In genomic region chr17:82103588-82104451, GRCh38 we compare ENCODE assay signal across 9 cellular contexts. TPM values are rescaled to one million over a fixed set of nuclear protein-coding genes. Genes with fewer than 3 reads are reported as not detected.
DNase-seq lines count a peak whose midpoint lies in the region; ATAC-seq, FAIRE-seq and TF ChIP-seq lines count a peak whose summit lies in the region.
"Had no signal": no experiment of that assay in that cellular context is flagged by ENCODE, and none has a peak within 500 bp of the region (broad histone marks: within the 10 kb centered on the region; RNA-seq: fewer than 3 reads in every experiment).

No MANE protein-coding gene starts in this region.

- intact Hi-C loops in kidney (cut with DNase I): no loop called here

- no peak overlapping the region for H3K4me3 ChIP-seq in HUES48 (ENCODE audit: low read depth, low read length)
- no peak overlapping the region for H3K4me3 ChIP-seq in kidney (ENCODE audit: low read length in 2 of 2)
- H3K4me3 ChIP-seq in smooth muscle cell: no peak overlapping the region

- 22% methylated on average over 24 of the region's 24 CpGs for WGBS in smooth muscle cell (ENCODE audit: low lambda C conversion rate)

- FAIRE-seq in kidney (lab: Jason Lieb, UNC): no peak

- H2AFZ ChIP-seq in smooth muscle cell (ENCODE audit: low read depth): no peak overlapping the region

- no peak for ATAC-seq in stimulated activated effector memory CD8-positive, alpha-beta T cell treated with anti-CD3 and anti-CD28 coated beads, Interleukin-12 subunit alpha, Interleukin-12 subunit beta, amount 100 ng/mL, for 72 hours

- H3K9ac ChIP-seq in HUES48 (ENCODE audit: low read depth, low read length): no peak overlapping the region
- H3K9ac ChIP-seq in kidney (ENCODE audit: low read length in 2 of 2): peak overlapping the region in 1 of 2 donors; percentile 40
- no peak overlapping the region for H3K9ac ChIP-seq in smooth muscle cell (ENCODE audit: low read depth)

- H3K9me3 Mint-ChIP-seq in brain: peaks cover 0 to 3% (median 0%) of the 10 kb centered on the region in 5 experiments
- no peaks in the 10 kb centered on the region for H3K9me3 Mint-ChIP-seq in stimulated activated effector memory CD8-positive, alpha-beta T cell treated with anti-CD3 and anti-CD28 coated beads, Interleukin-12 subunit alpha, Interleukin-12 subunit beta, amount 100 ng/mL, for 72 hours

- no peaks in the 10 kb centered on the region for H4K20me1 ChIP-seq in smooth muscle cell (ENCODE audit: low read depth)

- H3K9me3 ChIP-seq in HUES48 (ENCODE audit: control insufficient read depth, insufficient read depth, low read length): no peaks in the 10 kb centered on the region
- H3K9me3 ChIP-seq in kidney (ENCODE audit: control insufficient read depth in 1 of 2, low read length in 2 of 2): no peaks in the 10 kb centered on the region
- no peaks in the 10 kb centered on the region for H3K9me3 ChIP-seq in smooth muscle cell (replicated peaks; ENCODE audit: low read depth)

- no peaks in the 10 kb centered on the region for H3K27me3 Mint-ChIP-seq in brain

- H3K4me3 Mint-ChIP-seq in brain: peak overlapping the region in 3 of 5 experiments; percentile 16 to 68 (median 58)
- no peak overlapping the region for H3K4me3 Mint-ChIP-seq in stimulated activated effector memory CD8-positive, alpha-beta T cell treated with anti-CD3 and anti-CD28 coated beads, Interleukin-12 subunit alpha, Interleukin-12 subunit beta, amount 100 ng/mL, for 72 hours

- H3K27me3 ChIP-seq in HUES48 (ENCODE audit: control insufficient read depth, insufficient read depth, low read length) (no peaks in the 10 kb centered on the region), smooth muscle cell (ENCODE audit: low read depth) (no peaks in the 10 kb centered on the region)

- H3K4me1 ChIP-seq in HUES48 (ENCODE audit: control insufficient read depth, insufficient read depth, low read length) (peaks cover 46% of the 10 kb centered on the region), kidney (ENCODE audit: control insufficient read depth in 1 of 2, insufficient read depth in 1 of 2, low read depth in 1 of 2, low read length in 2 of 2) (peaks cover 29 to 57% of the 10 kb centered on the region in 2 donors), smooth muscle cell (ENCODE audit: low read depth) (peaks cover 48% of the 10 kb centered on the region)

- no peaks in the 10 kb centered on the region for H3K36me3 ChIP-seq in HUES48 (ENCODE audit: control insufficient read depth, insufficient read depth, low read length)
- H3K36me3 ChIP-seq in kidney (ENCODE audit: control insufficient read depth in 1 of 2, insufficient read depth in 2 of 2, low read length in 2 of 2): peaks cover 0 to 2% of the 10 kb centered on the region in 2 donors
- H3K36me3 ChIP-seq in smooth muscle cell (ENCODE audit: low read depth): no peaks in the 10 kb centered on the region

- H3K4me1 Mint-ChIP-seq in brain: peaks cover 47% of the 10 kb centered on the region
- H3K4me1 Mint-ChIP-seq in stimulated activated effector memory CD8-positive, alpha-beta T cell treated with anti-CD3 and anti-CD28 coated beads, Interleukin-12 subunit alpha, Interleukin-12 subunit beta, amount 100 ng/mL, for 72 hours: peaks cover 21% of the 10 kb centered on the region

- DNase-seq in kidney (peak; percentile 93), smooth muscle cell (lab: John Stamatoyannopoulos, UW; ENCODE audit: unreplicated experiment) (peak; percentile 22), RPMI8226 (no peak)
- DNase-seq in NK-92 treated with Interleukin-12 subunit alpha and Interleukin-12 subunit beta, amount 100 ng/mL, for 24 hours (lab: John Stamatoyannopoulos, UW): no peak
- no peak for DNase-seq in stimulated activated effector memory CD8-positive, alpha-beta T cell treated with anti-CD3 and anti-CD28 coated beads, Interleukin-12 subunit alpha, Interleukin-12 subunit beta, amount 100 ng/mL, for 72 hours (ENCODE audit: low spot score in 2 of 2)
- no peak for DNase-seq in activated T-cell treated with anti-CD3 and anti-CD28 coated beads, Interleukin-2, amount 50 U/mL, for 48 hours
- DNase-seq: effector CD8-positive, alpha-beta T cell had no signal

- peaks cover 5% of the 10 kb centered on the region for H3K36me3 Mint-ChIP-seq in brain
- H3K36me3 Mint-ChIP-seq in stimulated activated effector memory CD8-positive, alpha-beta T cell treated with anti-CD3 and anti-CD28 coated beads, Interleukin-12 subunit alpha, Interleukin-12 subunit beta, amount 100 ng/mL, for 72 hours: peaks cover 16% of the 10 kb centered on the region

- H3K27ac Mint-ChIP-seq in brain: peak overlapping the region in 4 of 5 experiments; percentile 52 to 93 (median 84)
- H3K27ac Mint-ChIP-seq in stimulated activated effector memory CD8-positive, alpha-beta T cell treated with anti-CD3 and anti-CD28 coated beads, Interleukin-12 subunit alpha, Interleukin-12 subunit beta, amount 100 ng/mL, for 72 hours: no peak overlapping the region

- peak overlapping the region; percentile 89 for H3K27ac ChIP-seq in HUES48 (ENCODE audit: low read depth, low read length)
- peak overlapping the region; percentile 70 to 83 for H3K27ac ChIP-seq in kidney (ENCODE audit: low read depth in 2 of 2, low read length in 2 of 2)
- no peak overlapping the region for H3K27ac ChIP-seq in smooth muscle cell (ENCODE audit: low read depth)

- no peak for TF ChIP-seq CTCF in brain (conservative IDR thresholded peaks at IDR 0.05)
- no peak for TF ChIP-seq CTCF in kidney (IDR thresholded peaks at IDR 0.05; ENCODE audit: borderline replicate concordance, extremely low read depth, insufficient read depth)
- no peak for TF ChIP-seq CTCF in smooth muscle cell (IDR thresholded peaks at IDR 0.05; ENCODE audit: borderline replicate concordance, insufficient read depth, poor library complexity, severe bottlenecking)

- peak overlapping the region; percentile 68 for H3K4me2 ChIP-seq in smooth muscle cell

- no peaks in the 10 kb centered on the region for H3K79me2 ChIP-seq in smooth muscle cell (ENCODE audit: low read depth)

- H3F3A ChIP-seq in smooth muscle cell (ENCODE audit: low read depth): peaks cover 13% of the 10 kb centered on the region

RNA-seq across cellular contexts. Expression of gene FASN, which starts 5.8 kb away (rescaled TPM):
- 170 TPM for polyA plus RNA-seq in brain (ENCODE audit: insufficient read depth, low read depth, low replicate concordance)
- 43.3 TPM for total RNA-seq in kidney
- 13.6 TPM for polyA plus RNA-seq in kidney (ENCODE audit: insufficient read depth, low read depth, low replicate concordance)
- total RNA-seq in smooth muscle cell: 46.6 and 49.4 TPM in 2 replicates
- 48.4 and 49.3 TPM in 2 replicates for polyA plus RNA-seq in smooth muscle cell

RNA-seq across cellular contexts. Expression of gene DUS1L, which starts 38.2 kb away (rescaled TPM):
- 110 TPM for polyA plus RNA-seq in brain (ENCODE audit: insufficient read depth, low read depth, low replicate concordance)
- 84.8 TPM for total RNA-seq in kidney
- polyA plus RNA-seq in kidney (ENCODE audit: insufficient read depth, low read depth, low replicate concordance): 102 TPM
- total RNA-seq in smooth muscle cell: 30.7 and 49.4 TPM in 2 replicates
- 125 and 141 TPM in 2 replicates for polyA plus RNA-seq in smooth muscle cell

RNA-seq across cellular contexts. Expression of gene GPS1, which starts 52.1 kb away (rescaled TPM):
- 231 TPM for polyA plus RNA-seq in brain (ENCODE audit: insufficient read depth, low read depth, low replicate concordance)
- total RNA-seq in kidney: 99.3 TPM
- polyA plus RNA-seq in kidney (ENCODE audit: insufficient read depth, low read depth, low replicate concordance): 149 TPM
- total RNA-seq in smooth muscle cell: 72.0 and 93.7 TPM in 2 replicates
- 134 and 143 TPM in 2 replicates for polyA plus RNA-seq in smooth muscle cell

RNA-seq across cellular contexts. Expression of gene RFNG, which starts 52.2 kb away (rescaled TPM):
- polyA plus RNA-seq in brain (ENCODE audit: insufficient read depth, low read depth, low replicate concordance) (45.0 TPM), kidney (ENCODE audit: insufficient read depth, low read depth, low replicate concordance) (47.3 TPM), smooth muscle cell (54.9 and 58.8 TPM in 2 replicates)
- total RNA-seq in kidney (29.8 TPM), smooth muscle cell (20.3 and 27.1 TPM in 2 replicates)

Comparison
In these comparisons a context has a peak if more than half of its experiments do, and no peak if none do; other contexts are left out.
1. DNase-seq: peak in kidney (single experiment) and smooth muscle cell (single experiment); none in RPMI8226 (single experiment), NK-92 treated with Interleukin-12 subunit alpha and Interleukin-12 subunit beta, amount 100 ng/mL, for 24 hours (single experiment), stimulated activated effector memory CD8-positive, alpha-beta T cell treated with anti-CD3 and anti-CD28 coated beads, Interleukin-12 subunit alpha, Interleukin-12 subunit beta, amount 100 ng/mL, for 72 hours (0 of 2) and activated T-cell treated with anti-CD3 and anti-CD28 coated beads, Interleukin-2, amount 50 U/mL, for 48 hours (0 of 2).